31 cellular contexts compared by ENCODE assay signal in the genomic region with DNA sequence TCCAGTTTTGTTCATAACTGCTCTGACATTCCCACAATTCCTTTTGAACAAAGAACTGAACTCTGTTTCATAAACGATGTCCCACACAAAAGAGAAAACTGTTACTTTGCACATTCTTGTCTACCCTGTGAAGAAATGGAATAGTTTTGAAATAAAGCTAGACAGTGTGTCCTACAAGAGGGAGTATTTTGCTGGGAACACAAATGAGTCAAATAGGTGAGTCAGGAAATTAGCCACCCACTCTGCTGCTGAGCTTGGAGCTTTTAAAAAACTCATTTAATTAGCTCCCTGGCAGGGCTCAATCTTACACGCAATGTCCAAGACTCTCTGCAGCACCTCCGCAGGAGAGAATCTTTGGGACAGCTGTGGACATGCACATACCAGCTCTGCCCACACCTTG.
A peak's percentile ranks its signal among the peaks of the same experiment; 100 is the strongest.
DNase-seq lines count a peak whose midpoint lies in the region; ATAC-seq and TF ChIP-seq lines count a peak whose summit lies in the region.
"Had no signal": no experiment of that assay in that cellular context is flagged by ENCODE, and none has a peak within 500 bp of the region (broad histone marks: within the 10 kb centered on the region; RNA-seq: fewer than 3 reads in every experiment).

No MANE protein-coding gene starts in this region.

- H3K4me1 ChIP-seq in breast epithelium: no peaks in the 10 kb centered on the region
- H3K4me1 ChIP-seq in testis: peaks cover 18% of the 10 kb centered on the region
- H3K4me1 ChIP-seq: Caco-2, gastrocnemius medialis, parathyroid adenoma, upper lobe of left lung had no signal

- TF ChIP-seq CTCF in MCF 10A (IDR thresholded peaks at IDR 0.05; ENCODE audit: unreplicated experiment) (no peak), breast epithelium (IDR thresholded peaks at IDR 0.05) (no peak), testis (IDR thresholded peaks at IDR 0.05) (no peak), GM10266 (IDR thresholded peaks at IDR 0.05; ENCODE audit: control insufficient read depth, insufficient read depth, low read depth, missing control alignments) (no peak)

- peaks cover 28% of the 10 kb centered on the region for H3K4me1 Mint-ChIP-seq in MCF 10A (ENCODE audit: insufficient read depth, unreplicated experiment)
- no peaks in the 10 kb centered on the region for H3K4me1 Mint-ChIP-seq in stimulated activated memory B cell treated with anti-CD40 and anti-IgM and Interleukin-4, amounts not matched to agents 10 μg/mL and 1 μg/mL and 100 μg/mL, for 72 hours
- H3K4me1 Mint-ChIP-seq: activated CD4-positive, alpha-beta T cell treated with anti-CD3 and anti-CD28 coated beads, Interleukin-2, amount 10 ng/mL, durations not matched to agents 24 days and 14 days; B cell; immature natural killer cell had no signal

- no peak overlapping the region for H3K4me3 Mint-ChIP-seq in MCF 10A (ENCODE audit: unreplicated experiment)
- no peak overlapping the region for H3K4me3 Mint-ChIP-seq in stimulated activated memory B cell treated with anti-CD40 and anti-IgM and Interleukin-4, amounts not matched to agents 10 μg/mL and 1 μg/mL and 100 μg/mL, for 72 hours
- H3K4me3 Mint-ChIP-seq: activated CD4-positive, alpha-beta T cell treated with anti-CD3 and anti-CD28 coated beads, Interleukin-2, amount 10 ng/mL, durations not matched to agents 24 days and 14 days; B cell; immature natural killer cell; T-helper 17 cell had no signal

- no peaks in the 10 kb centered on the region for H3K27me3 Mint-ChIP-seq in MCF 10A (ENCODE audit: insufficient read depth, unreplicated experiment)
- no peaks in the 10 kb centered on the region for H3K27me3 Mint-ChIP-seq in stimulated activated memory B cell treated with anti-CD40 and anti-IgM and Interleukin-4, amounts not matched to agents 10 μg/mL and 1 μg/mL and 100 μg/mL, for 72 hours
- H3K27me3 Mint-ChIP-seq: activated CD4-positive, alpha-beta T cell treated with anti-CD3 and anti-CD28 coated beads, Interleukin-2, amount 10 ng/mL, durations not matched to agents 24 days and 14 days; B cell; T-helper 17 cell had no signal

- H3K27ac ChIP-seq in breast epithelium (peak overlapping the region in 1 of 2 donors; percentile 77), caudate nucleus (ENCODE audit: low read depth, low read length) (peak overlapping the region; percentile 45), testis (peak overlapping the region; percentile 31 to 55), substantia nigra (ENCODE audit: low read depth, low read length, poor library complexity, severe bottlenecking) (no peak overlapping the region)
- H3K27ac ChIP-seq: 22Rv1, gastrocnemius medialis, parathyroid adenoma, upper lobe of left lung had no signal

- H3K36me3 Mint-ChIP-seq in MCF 10A (ENCODE audit: insufficient read depth, unreplicated experiment): peaks cover 2% of the 10 kb centered on the region
- H3K36me3 Mint-ChIP-seq in stimulated activated memory B cell treated with anti-CD40 and anti-IgM and Interleukin-4, amounts not matched to agents 10 μg/mL and 1 μg/mL and 100 μg/mL, for 72 hours: peaks cover 16% of the 10 kb centered on the region

- no peaks in the 10 kb centered on the region for H3K9me3 ChIP-seq in breast epithelium
- H3K9me3 ChIP-seq in testis: no peaks in the 10 kb centered on the region
- H3K9me3 ChIP-seq: Caco-2, gastrocnemius medialis, SK-N-SH, upper lobe of left lung had no signal

- TF ChIP-seq POLR2A in breast epithelium (IDR thresholded peaks at IDR 0.05) (no peak), testis (IDR thresholded peaks at IDR 0.05) (no peak)

- no peaks in the 10 kb centered on the region for H3K36me3 ChIP-seq in breast epithelium
- H3K36me3 ChIP-seq in testis (ENCODE audit: low read depth, missing control alignments): no peaks in the 10 kb centered on the region
- H3K36me3 ChIP-seq: gastrocnemius medialis, upper lobe of left lung had no signal

- no TSS peak for BruUV-seq in MCF 10A (replicated peaks; lab: Mats Ljungman, UMichigan)

- H3K27me3 ChIP-seq in breast epithelium (no peaks in the 10 kb centered on the region), testis (no peaks in the 10 kb centered on the region)
- H3K27me3 ChIP-seq: gastrocnemius medialis, upper lobe of left lung had no signal

- intact Hi-C loops in MCF 10A (cut with micrococcal nuclease): no loop called here
- intact Hi-C loops in breast epithelium (cut with DNase I; ENCODE audit: low total_unique reads): no loop called here
- intact Hi-C loops in testis (cut with DNase I; ENCODE audit: low total_unique reads): no loop called here

- H3K27ac Mint-ChIP-seq in MCF 10A (ENCODE audit: low read depth, unreplicated experiment): peak overlapping the region; percentile 72
- no peak overlapping the region for H3K27ac Mint-ChIP-seq in stimulated activated memory B cell treated with anti-CD40 and anti-IgM and Interleukin-4, amounts not matched to agents 10 μg/mL and 1 μg/mL and 100 μg/mL, for 72 hours
- H3K27ac Mint-ChIP-seq: activated CD4-positive, alpha-beta T cell treated with anti-CD3 and anti-CD28 coated beads, Interleukin-2, amount 10 ng/mL, durations not matched to agents 24 days and 14 days; B cell; immature natural killer cell; T-helper 17 cell had no signal

- DNase-seq in MCF 10A (ENCODE audit: unreplicated experiment) (peak; percentile 72), breast epithelium (ENCODE audit: low spot score in 2 of 2) (no peak), caudate nucleus (lab: John Stamatoyannopoulos, UW) (peak in 12 of 61 donors; percentile 3 to 74 (median 10)), kidney tubule cell (ENCODE audit: low spot score) (peak; percentile 42), testis (peak; percentile 15), GM10266 (ENCODE audit: extremely low spot score) (no peak), substantia nigra (lab: John Stamatoyannopoulos, UW) (no peak)
- DNase-seq: activated CD4-positive, alpha-beta T cell treated with anti-CD3 and anti-CD28 coated beads, Interleukin-2, amount 10 ng/mL, durations not matched to agents 24 days and 14 days; activated naive CD4-positive, alpha-beta T cell treated with anti-CD3 and anti-CD28 coated beads, Interleukin-2, amount 50 U/mL, for 16 hours; activated T-cell treated with anti-CD3 and anti-CD28 coated beads, Interleukin-2, amount 50 U/mL, for 48 hours; aorta; Caco-2; cerebellar nuclear complex; DMS79; erythroblast; gastrocnemius medialis; hippocampal formation; immature natural killer cell; KBM-7; NCI-H2171; NCI-H524; SK-N-SH; stimulated activated CD8-positive, alpha-beta memory T cell treated with anti-CD3 and anti-CD28 coated beads, Interleukin-4, amount 100 ng/mL, for 48 hours; T-helper 17 cell; upper lobe of left lung had no signal

- no peak overlapping the region for H3K4me3 ChIP-seq in breast epithelium
- H3K4me3 ChIP-seq in testis: no peak overlapping the region
- H3K4me3 ChIP-seq: gastrocnemius medialis, GM12878, upper lobe of left lung had no signal

- ATAC-seq in stimulated activated memory B cell treated with anti-CD40 and anti-IgM and Interleukin-4, amounts not matched to agents 10 μg/mL and 1 μg/mL and 100 μg/mL, for 72 hours: no peak
- ATAC-seq: gastrocnemius medialis, GM12878, sciatic nerve, T-helper 17 cell had no signal

- WGBS in testis, 2 donors: 47 to 74% methylated on average over 3 of the region's 3 CpGs

- POLR2A ChIA-PET in MCF 10A (lab: Yijun Ruan, JAX): interaction anchor here (0.6 to 3.5 kb wide), 24 partner anchors 8 to 1078 kb away, joined by 3 to 39 read pairs (median 4); partner anchors contain the start of gene U2SURP

- no peaks in the 10 kb centered on the region for H3K9me3 Mint-ChIP-seq in MCF 10A (ENCODE audit: unreplicated experiment)
- H3K9me3 Mint-ChIP-seq in stimulated activated memory B cell treated with anti-CD40 and anti-IgM and Interleukin-4, amounts not matched to agents 10 μg/mL and 1 μg/mL and 100 μg/mL, for 72 hours: no peaks in the 10 kb centered on the region
- H3K9me3 Mint-ChIP-seq: activated CD4-positive, alpha-beta T cell treated with anti-CD3 and anti-CD28 coated beads, Interleukin-2, amount 10 ng/mL, durations not matched to agents 24 days and 14 days; immature natural killer cell had no signal

- CTCF ChIA-PET in MCF 10A (lab: Yijun Ruan, JAX): interaction anchor here (0.5 to 3.0 kb wide), 12 partner anchors 12 to 665 kb away, joined by 3 to 15 read pairs (median 4); no protein-coding TSS in a partner anchor

Comparison
In these comparisons a context has a peak if more than half of its experiments do, and no peak if none do; other contexts are left out.
1. DNase-seq: peak in MCF 10A (single experiment), kidney tubule cell (single experiment) and testis (single experiment); none in breast epithelium (0 of 2), GM10266 (single experiment) and substantia nigra (0 of 49).